Comparison of ENCODE assay signal across 8 cellular contexts in the genomic region with DNA sequence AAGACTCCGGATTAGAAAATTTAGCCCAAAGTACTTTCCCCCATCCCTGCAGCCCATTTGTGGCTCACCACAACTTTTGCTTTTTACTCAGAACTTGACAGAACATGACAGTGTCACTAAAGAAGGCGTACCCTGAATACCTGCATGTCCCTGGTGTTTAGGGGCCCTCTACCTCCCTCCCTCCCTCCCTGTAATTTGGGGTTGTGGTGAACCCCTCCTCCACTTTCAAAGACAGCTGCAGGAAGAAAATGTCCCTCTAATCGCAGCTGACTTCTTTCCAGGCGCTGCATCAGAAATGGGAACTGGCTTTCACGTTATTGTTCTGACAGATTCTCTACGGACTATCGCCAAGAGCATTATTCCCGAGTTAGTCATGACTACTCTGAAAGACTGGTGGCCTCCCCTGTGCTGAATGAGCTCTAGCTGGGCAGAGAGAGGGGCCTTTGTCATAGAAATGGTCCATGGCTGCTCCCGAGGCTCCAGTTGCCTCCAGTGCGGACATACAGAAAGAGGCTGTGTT.
DNase-seq lines count a peak whose midpoint lies in the region; ATAC-seq and TF ChIP-seq lines count a peak whose summit lies in the region.
"Had no signal": no experiment of that assay in that cellular context is flagged by ENCODE, and none has a peak within 500 bp of the region (broad histone marks: within the 10 kb centered on the region; RNA-seq: fewer than 3 reads in every experiment).

No MANE protein-coding gene starts in this region.

- H3K4me1 Mint-ChIP-seq in osteocyte (ENCODE audit: unreplicated experiment), result no peaks in the 10 kb centered on the region

- no peak overlapping the region for H3K4me3 Mint-ChIP-seq in osteocyte (ENCODE audit: unreplicated experiment)

- peaks cover 7% of the 10 kb centered on the region for H3K27me3 Mint-ChIP-seq in osteocyte (ENCODE audit: unreplicated experiment)

- no peak overlapping the region for H3K4me3 ChIP-seq in brain microvascular endothelial cell (ENCODE audit: low read depth, low read length)

- H3K27ac Mint-ChIP-seq in osteocyte (ENCODE audit: unreplicated experiment), result no peak overlapping the region

- no peaks in the 10 kb centered on the region for H3K9me3 Mint-ChIP-seq in osteocyte (ENCODE audit: unreplicated experiment)

- no peak overlapping the region for H3K27ac ChIP-seq in brain microvascular endothelial cell

- in situ Hi-C loops in brain microvascular endothelial cell (cut with HindIII; ENCODE audit: low pct_ligation_motif_present, low sequenced_read_pairs), result no loop called here

- H3K27me3 ChIP-seq in brain microvascular endothelial cell (replicated peaks), result no peaks in the 10 kb centered on the region

- DNase-seq in brain microvascular endothelial cell (peak; percentile 52), putamen (ENCODE audit: low spot score) (peak; percentile 80), osteocyte (ENCODE audit: extremely low spot score, unreplicated experiment) (no peak)
- DNase-seq: NCI-H2029 treated with DMSO at 0.1 percent for 48 hours had no signal

- H3K36me3 Mint-ChIP-seq in osteocyte (ENCODE audit: unreplicated experiment), result no peaks in the 10 kb centered on the region

- peak; percentile 58 for ATAC-seq in GM18870 (IDR thresholded peaks at IDR 0.05; ENCODE audit: unreplicated experiment)
- peak; percentile 65 for ATAC-seq in HG03060 (IDR thresholded peaks at IDR 0.05; ENCODE audit: low read depth, unreplicated experiment)
- no peak for ATAC-seq in HG03139 (IDR thresholded peaks at IDR 0.05; ENCODE audit: unreplicated experiment)
- ATAC-seq in GM21528 (IDR thresholded peaks at IDR 0.05; ENCODE audit: low FRiP score, unreplicated experiment), result no peak

- no peak for TF ChIP-seq CTCF in brain microvascular endothelial cell (IDR thresholded peaks at IDR 0.05; ENCODE audit: low read depth, low read length, missing control alignments)
- TF ChIP-seq CTCF in osteocyte (IDR thresholded peaks at IDR 0.05), result no peak

- no peaks in the 10 kb centered on the region for H3K36me3 ChIP-seq in brain microvascular endothelial cell (replicated peaks)

Comparison
In these comparisons a context has a peak if more than half of its experiments do, and no peak if none do; other contexts are left out.
1. ATAC-seq: peak in GM18870 (single experiment) and HG03060 (single experiment); none in HG03139 (single experiment) and GM21528 (single experiment).